Comparison of ENCODE assay signal across 8 cellular contexts in genomic region chrX:1452497-1453389, GRCh38. TPM values are rescaled to one million over a fixed set of nuclear protein-coding genes. Genes with fewer than 3 reads are reported as not detected.
DNase-seq lines count a peak whose midpoint lies in the region; ATAC-seq lines count a peak whose summit lies in the region.

ASMTL (minus strand) TSS chrX:1452909; CDS start chrX:1452840, 69 bp downstream.

- no peaks in the 10 kb centered on the region for H3K27me3 ChIP-seq in duodenal mucosa (ENCODE audit: control insufficient read depth in 1 of 2, insufficient read depth in 2 of 2, low read length in 2 of 2)

- peak; percentile 43 for ATAC-seq in HG03469 (IDR thresholded peaks at IDR 0.05; ENCODE audit: unreplicated experiment)

- H3K27ac ChIP-seq in duodenal mucosa (ENCODE audit: low read depth, low read length) = peak within 1 kb of the TSS; percentile 89

- peaks cover 0 to 12% of the 10 kb centered on the region in 2 donors for H3K4me1 ChIP-seq in duodenal mucosa (ENCODE audit: control insufficient read depth in 1 of 2, insufficient read depth in 2 of 2, low read length in 2 of 2)

- H3K9ac ChIP-seq in duodenal mucosa (ENCODE audit: low read depth in 1 of 2, low read length in 2 of 2) = peak within 1 kb of the TSS; percentile 63 to 78

- in situ Hi-C loops in ACHN (cut with HindIII; ENCODE audit: low pct_ligation_motif_present, low pct_unique_long_range_greater_than_20kb, low sequenced_read_pairs) = no loop called here

- peak within 1 kb of the TSS; percentile 80 to 89 for H3K4me3 ChIP-seq in duodenal mucosa (ENCODE audit: low read depth in 1 of 2, low read length in 2 of 2)

- H3K36me3 ChIP-seq in duodenal mucosa (ENCODE audit: control insufficient read depth in 1 of 2, insufficient read depth in 2 of 2, low read length in 2 of 2) = peaks cover 0 to 5% of the 10 kb centered on the region in 2 donors

- H3K9me3 ChIP-seq in duodenal mucosa (ENCODE audit: control insufficient read depth in 1 of 2, low read length in 2 of 2) = peaks cover under 1 to 4% of the 10 kb centered on the region in 2 donors

- DNase-seq in ACHN = peak; percentile 82
- peak; percentile 63 for DNase-seq in GM19240 (ENCODE audit: insufficient read length, low spot score)
- peak; percentile 100 for DNase-seq in activated CD4-positive, alpha-beta T cell treated with anti-CD3 and anti-CD28 coated beads for 48 hours
- DNase-seq in lung microvascular endothelial cell (ENCODE audit: low read depth in 2 of 2) = peak; percentile 99 to 100
- DNase-seq in stimulated activated CD8-positive, alpha-beta memory T cell treated with anti-CD3 and anti-CD28 coated beads, Interleukin-12 subunit alpha, Interleukin-12 subunit beta, amount 100 ng/mL, for 24 hours (ENCODE audit: extremely low read depth) = peak; percentile 100
- no peak for DNase-seq in SIG-M5 (lab: John Stamatoyannopoulos, UW)

RNA-seq across cellular contexts. Expression of gene ASMTL, which starts in this region (rescaled TPM):
- total RNA-seq in lung microvascular endothelial cell = 10.7 and 12.2 TPM in 2 replicates
